In genomic region chr15:36106640-36107335, GRCh38 we compare ENCODE assay signal across 1 cellular context.
TF ChIP-seq lines count a peak whose summit lies in the region.

No MANE protein-coding gene starts in this region.

TF ChIP-seq in GM23338, 12 proteins besides CTCF, POLR2A, EP300 and RAD21 (continued from another document):
- TF ChIP-seq ETS1 (IDR thresholded peaks at IDR 0.05) (no peak), EZH2 (IDR thresholded peaks at IDR 0.05; ENCODE audit: low read depth, unreplicated experiment) (no peak), REST (IDR thresholded peaks at IDR 0.05; ENCODE audit: unreplicated experiment) (no peak), ZNF331 (CRISPR knock-in tag; IDR thresholded peaks at IDR 0.05; ENCODE audit: low read depth) (no peak), ZNF462 (CRISPR knock-in tag; IDR thresholded peaks at IDR 0.05) (no peak), POLR2AphosphoS5 (IDR thresholded peaks at IDR 0.05; ENCODE audit: low read depth) (no peak), STAT1 (IDR thresholded peaks at IDR 0.05; ENCODE audit: unreplicated experiment) (no peak)
